16 cellular contexts compared by ENCODE assay signal in the genomic region with DNA sequence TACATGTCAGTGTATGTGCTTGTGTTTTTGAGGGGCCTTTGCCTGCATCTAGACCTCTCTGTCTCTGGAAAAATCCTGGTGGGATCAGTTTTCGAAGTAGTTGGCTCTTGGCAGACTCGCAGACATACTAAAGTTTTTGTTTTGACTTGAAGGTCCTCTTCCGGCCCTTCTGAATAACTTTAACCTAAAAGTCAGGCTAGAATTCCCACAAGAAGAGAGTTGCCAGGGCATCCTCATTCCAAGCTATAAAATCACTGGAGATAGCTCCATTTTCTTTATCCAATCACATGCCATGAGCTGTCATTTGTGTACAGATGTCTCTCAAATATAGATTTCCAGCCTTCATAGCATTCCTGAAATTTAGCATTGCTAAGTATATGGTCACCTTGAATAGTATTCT.
DNase-seq lines count a peak whose midpoint lies in the region; ATAC-seq and TF ChIP-seq lines count a peak whose summit lies in the region.
"Had no signal": no experiment of that assay in that cellular context is flagged by ENCODE, and none has a peak within 500 bp of the region (broad histone marks: within the 10 kb centered on the region; RNA-seq: fewer than 3 reads in every experiment).

No MANE protein-coding gene starts in this region.

- no peak overlapping the region for H3K4me3 ChIP-seq in osteoblast (ENCODE audit: insufficient read depth, low read length)
- H3K4me3 ChIP-seq: BLaER1 treated with 17β-estradiol and CSF1 and Interleukin-3, amounts not matched to agents 10 nM and 100 nM; GM12878; GM23338 had no signal

- no peaks in the 10 kb centered on the region for H4K20me1 ChIP-seq in osteoblast (ENCODE audit: insufficient read depth, low read length)
- H4K20me1 ChIP-seq: BLaER1 treated with 17β-estradiol and CSF1 and Interleukin-3, amounts not matched to agents 10 nM and 100 nM had no signal

- H3K27ac Mint-ChIP-seq in chondrocyte (ENCODE audit: unreplicated experiment) = peak overlapping the region; percentile 72
- no peak overlapping the region for H3K27ac Mint-ChIP-seq in activated CD8-positive, alpha-beta memory T cell treated with anti-CD3 and anti-CD28 coated beads, Interleukin-2, amount 10 ng/mL, durations not matched to agents 7 days and 5 days
- H3K27ac Mint-ChIP-seq: CD4-positive, CD25-positive, alpha-beta regulatory T cell; GM23338 had no signal

- peak overlapping the region; percentile 11 for H2AFZ ChIP-seq in osteoblast (ENCODE audit: low read length)

- peaks cover 70% of the 10 kb centered on the region for H3K4me1 ChIP-seq in osteoblast (ENCODE audit: insufficient read depth, low read length)

- H3K4me1 Mint-ChIP-seq in chondrocyte (ENCODE audit: low read depth) = peaks cover 66% of the 10 kb centered on the region
- H3K4me1 Mint-ChIP-seq in activated CD8-positive, alpha-beta memory T cell treated with anti-CD3 and anti-CD28 coated beads, Interleukin-2, amount 10 ng/mL, durations not matched to agents 7 days and 5 days = no peaks in the 10 kb centered on the region
- H3K4me1 Mint-ChIP-seq: CD4-positive, CD25-positive, alpha-beta regulatory T cell had no signal

- H3K79me2 ChIP-seq in osteoblast (ENCODE audit: insufficient read depth, low read length) = no peaks in the 10 kb centered on the region

- H3K4me2 ChIP-seq in osteoblast (ENCODE audit: insufficient read depth, low read length) = peak overlapping the region; percentile 9
- H3K4me2 ChIP-seq: BLaER1 treated with 17β-estradiol and CSF1 and Interleukin-3, amounts not matched to agents 10 nM and 100 nM; GM23338 had no signal

- H3K36me3 ChIP-seq in osteoblast (ENCODE audit: insufficient read depth, low read length) = no peaks in the 10 kb centered on the region
- H3K36me3 ChIP-seq: BLaER1 treated with 17β-estradiol and CSF1 and Interleukin-3, amounts not matched to agents 10 nM and 100 nM had no signal

- CTCF ChIA-PET in activated CD8-positive, alpha-beta memory T cell treated with anti-CD3 and anti-CD28 coated beads, Interleukin-2, amount 10 ng/mL, durations not matched to agents 7 days and 5 days (lab: Charles Lee) = no interaction called here

- peaks cover 4% of the 10 kb centered on the region for H3K9me3 Mint-ChIP-seq in chondrocyte (ENCODE audit: low read depth)
- H3K9me3 Mint-ChIP-seq in activated CD8-positive, alpha-beta memory T cell treated with anti-CD3 and anti-CD28 coated beads, Interleukin-2, amount 10 ng/mL, durations not matched to agents 7 days and 5 days (ENCODE audit: low read depth) = peaks cover 4% of the 10 kb centered on the region
- H3K9me3 Mint-ChIP-seq: GM23338 had no signal

- peak overlapping the region; percentile 83 for H3K27ac ChIP-seq in osteoblast (ENCODE audit: low read depth, low read length)
- H3K27ac ChIP-seq: BLaER1 treated with 17β-estradiol and CSF1 and Interleukin-3, amounts not matched to agents 10 nM and 100 nM had no signal

- H3K27me3 ChIP-seq in osteoblast (ENCODE audit: insufficient read depth, low read length) = no peaks in the 10 kb centered on the region
- H3K27me3 ChIP-seq: BLaER1 treated with 17β-estradiol and CSF1 and Interleukin-3, amounts not matched to agents 10 nM and 100 nM had no signal

- no peaks in the 10 kb centered on the region for H3K27me3 Mint-ChIP-seq in chondrocyte (ENCODE audit: low read depth)
- H3K27me3 Mint-ChIP-seq in activated CD8-positive, alpha-beta memory T cell treated with anti-CD3 and anti-CD28 coated beads, Interleukin-2, amount 10 ng/mL, durations not matched to agents 7 days and 5 days = no peaks in the 10 kb centered on the region
- H3K27me3 Mint-ChIP-seq: CD4-positive, CD25-positive, alpha-beta regulatory T cell had no signal

- H3K4me3 Mint-ChIP-seq in chondrocyte (ENCODE audit: unreplicated experiment) = no peak overlapping the region
- H3K4me3 Mint-ChIP-seq in activated CD8-positive, alpha-beta memory T cell treated with anti-CD3 and anti-CD28 coated beads, Interleukin-2, amount 10 ng/mL, durations not matched to agents 7 days and 5 days = no peak overlapping the region
- H3K4me3 Mint-ChIP-seq: CD4-positive, CD25-positive, alpha-beta regulatory T cell; GM23338 had no signal

- DNase-seq in M059J (ENCODE audit: low read depth) (peak; percentile 42), chondrocyte (ENCODE audit: low spot score) (no peak), osteoblast (ENCODE audit: insufficient read length, low spot score, missing footprints) (peak; percentile 10), HuH-7 (ENCODE audit: low spot score) (no peak), HCEC 1CT (no peak), NCI-H1092 (lab: John Stamatoyannopoulos, UW) (no peak)
- DNase-seq in activated CD8-positive, alpha-beta memory T cell treated with anti-CD3 and anti-CD28 coated beads, Interleukin-2, amount 10 ng/mL, durations not matched to agents 7 days and 5 days = no peak
- DNase-seq: ACHN; Calu3; CD4-positive, CD25-positive, alpha-beta regulatory T cell; DMS 273 treated with DMSO at 0.1 percent for 48 hours; H7 had no signal

- no peaks in the 10 kb centered on the region for H3K36me3 Mint-ChIP-seq in chondrocyte (ENCODE audit: low read depth)
- no peaks in the 10 kb centered on the region for H3K36me3 Mint-ChIP-seq in activated CD8-positive, alpha-beta memory T cell treated with anti-CD3 and anti-CD28 coated beads, Interleukin-2, amount 10 ng/mL, durations not matched to agents 7 days and 5 days
- H3K36me3 Mint-ChIP-seq: CD4-positive, CD25-positive, alpha-beta regulatory T cell had no signal

- TF ChIP-seq CTCF in chondrocyte (IDR thresholded peaks at IDR 0.05) (no peak), osteoblast (IDR thresholded peaks at IDR 0.05; ENCODE audit: extremely low read depth, low read depth, low read length) (no peak)

- no peak for ATAC-seq in activated CD8-positive, alpha-beta memory T cell treated with anti-CD3 and anti-CD28 coated beads, Interleukin-2, amount 10 ng/mL, durations not matched to agents 7 days and 5 days
- ATAC-seq: GM12878, GM23338, HepG2 had no signal

- H3K9me3 ChIP-seq in osteoblast (ENCODE audit: low read depth, low read length) = no peaks in the 10 kb centered on the region
- H3K9me3 ChIP-seq: BLaER1 treated with 17β-estradiol and CSF1 and Interleukin-3, amounts not matched to agents 10 nM and 100 nM had no signal

Comparison
In these comparisons a context has a peak if more than half of its experiments do, and no peak if none do; other contexts are left out.
1. DNase-seq: peak in M059J (single experiment) and osteoblast (single experiment); none in chondrocyte (single experiment), activated CD8-positive, alpha-beta memory T cell treated with anti-CD3 and anti-CD28 coated beads, Interleukin-2, amount 10 ng/mL, durations not matched to agents 7 days and 5 days (single experiment), HuH-7 (single experiment), HCEC 1CT (single experiment) and NCI-H1092 (single experiment).